In genomic region chr10:101267776-101268175, GRCh38 we compare ENCODE assay signal across 28 cellular contexts. TPM values are rescaled to one million over a fixed set of nuclear protein-coding genes. Genes with fewer than 3 reads are reported as not detected.
"Had no signal": no experiment of that assay in that cellular context is flagged by ENCODE, and none has a peak within 500 bp of the region (broad histone marks: within the 10 kb centered on the region; RNA-seq: fewer than 3 reads in every experiment).

No MANE protein-coding gene starts in this region.

- H3K4me2 ChIP-seq: KMS-11 had no signal

- H3K9ac ChIP-seq: KMS-11 had no signal

- H3K27ac ChIP-seq: KMS-11 had no signal

- H3K4me3 ChIP-seq: SK-N-MC had no signal

- ATAC-seq: activated T-cell treated with anti-CD3 and anti-CD28 coated beads, Interleukin-2, amount 50 U/mL, for 72 hours; Panc1; Right ventricle myocardium inferior; T-cell had no signal

- DNase-seq: activated B cell treated with CpG ODN at 0.5 μM for 24 hours; activated CD4-positive, alpha-beta memory T cell treated with anti-CD3 and anti-CD28 coated beads for 36 hours; activated CD4-positive, alpha-beta T cell treated with anti-CD3 and anti-CD28 coated beads for 1 hour; activated CD4-positive, alpha-beta T cell treated with anti-CD3 and anti-CD28 coated beads, Interleukin-2, amount 10 ng/mL, durations not matched to agents 7 days and 5 days; activated T-cell treated with anti-CD3 and anti-CD28 coated beads, Interleukin-2, amount 50 U/mL, for 72 hours; aorta; MV-4-11; NCI-H1092 treated with DMSO at 0.1 percent for 48 hours; NCI-H1417 treated with DMSO at 0.1 percent for 48 hours; NCI-H1694; NCI-H2029; NCI-H345; NCI-H510A; NCI-H526 treated with DMSO at 0.1 percent for 48 hours; NCI-H82; NK-92 treated with Interleukin-12 subunit alpha and Interleukin-12 subunit beta, amount 100 ng/mL, for 24 hours; OCI-M1; RPMI8226; T-cell; T-helper 2 cell; T1000 had no signal

RNA-seq across cellular contexts. Expression of gene LBX1, which starts 38.5 kb away (rescaled TPM):
- total RNA-seq: activated B cell treated with CpG ODN at 0.5 μM for 24 hours; activated CD4-positive, alpha-beta memory T cell treated with anti-CD3 and anti-CD28 coated beads for 36 hours; activated CD4-positive, alpha-beta T cell treated with anti-CD3 and anti-CD28 coated beads, Interleukin-2, amount 10 ng/mL, durations not matched to agents 7 days and 5 days; activated CD8-positive, alpha-beta memory T cell treated with anti-CD3 and anti-CD28 coated beads for 36 hours; activated T-cell treated with anti-CD3 and anti-CD28 coated beads, Interleukin-2, amount 50 U/mL, for 72 hours; activated T-helper 2 cell treated with anti-CD3 and anti-CD28 coated beads, Interferon-gamma antibody, Interleukin-2, Interleukin-4, amounts not matched to agents 10 μg/mL and 5 μg/mL and 100 μg/mL, durations not matched to agents 14 hours and 24 hours and 36 hours; aorta; MCF 10A; Right ventricle myocardium inferior; T-cell had no signal
- polyA plus RNA-seq: aorta had no signal
